ENCODE assay signal across 2 cellular contexts in the genomic region with DNA sequence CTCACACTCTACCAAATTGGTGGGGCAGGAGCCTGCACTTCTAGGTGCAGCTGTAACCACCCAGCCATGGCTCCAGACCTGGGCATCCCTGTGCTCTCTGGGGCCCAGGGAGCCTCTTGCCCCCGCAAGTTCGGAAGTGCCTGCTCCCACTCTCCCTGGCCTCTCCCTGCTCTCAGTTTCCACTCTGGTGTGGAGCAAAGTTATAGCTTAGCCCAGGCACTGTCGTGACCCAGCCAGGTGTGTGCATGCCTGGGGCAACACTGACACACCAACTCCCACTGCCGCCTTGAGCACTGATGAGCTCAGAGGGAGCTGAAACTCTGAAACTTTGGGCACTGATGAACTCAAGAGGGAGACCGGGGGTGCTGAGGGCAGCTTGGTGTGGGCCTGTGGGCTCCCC.
A peak's percentile ranks its signal among the peaks of the same experiment; 100 is the strongest.
TF ChIP-seq lines count a peak whose summit lies in the region.

No MANE protein-coding gene starts in this region.

TF ChIP-seq in H1, 55 proteins besides CTCF, POLR2A, EP300 and RAD21:
- TF ChIP-seq USF2 (IDR thresholded peaks at IDR 0.05; ENCODE audit: low read length): no peak
- no peak for TF ChIP-seq BACH1 (IDR thresholded peaks at IDR 0.05; ENCODE audit: low read length)
- no peak for TF ChIP-seq RBBP5 (IDR thresholded peaks at IDR 0.05; ENCODE audit: borderline replicate concordance, low read depth, low read length)
- no peak for TF ChIP-seq MAFK (IDR thresholded peaks at IDR 0.05; ENCODE audit: low read depth, low read length)
- TF ChIP-seq CHD1 (IDR thresholded peaks at IDR 0.05; ENCODE audit: low read depth, low read length): no peak
- no peak for TF ChIP-seq NRF1 (IDR thresholded peaks at IDR 0.05; ENCODE audit: low read depth, low read length)
- no peak for TF ChIP-seq FOSL1 (IDR thresholded peaks at IDR 0.05; ENCODE audit: insufficient read depth, low read depth, low read length)
- TF ChIP-seq CBX5 (IDR thresholded peaks at IDR 0.05; ENCODE audit: low read depth, low read length): no peak
- TF ChIP-seq BCL11A (IDR thresholded peaks at IDR 0.05; ENCODE audit: low read depth in 2 of 2, low read length in 2 of 2): no peak
- no peak for TF ChIP-seq JUND (IDR thresholded peaks at IDR 0.05; ENCODE audit: low read length)

TF ChIP-seq in HepG2, 621 proteins besides CTCF, POLR2A, EP300 and RAD21:
- TF ChIP-seq IRF2 (CRISPR knock-in tag; IDR thresholded peaks at IDR 0.05) (no peak), ZNF484 (CRISPR knock-in tag; IDR thresholded peaks at IDR 0.05; ENCODE audit: borderline replicate concordance, low read depth) (0 out of 2 replicates have a peak, but pooled peaks have one; percentile 34), HIVEP1 (CRISPR knock-in tag; IDR thresholded peaks at IDR 0.05) (peak; percentile 63; the same call in 1 of the 2 replicates), ZNF616 (CRISPR knock-in tag; IDR thresholded peaks at IDR 0.05; ENCODE audit: low read depth) (0 out of 2 replicates have a peak, but pooled peaks have one; percentile 31)
- TF ChIP-seq, protein P1, sequence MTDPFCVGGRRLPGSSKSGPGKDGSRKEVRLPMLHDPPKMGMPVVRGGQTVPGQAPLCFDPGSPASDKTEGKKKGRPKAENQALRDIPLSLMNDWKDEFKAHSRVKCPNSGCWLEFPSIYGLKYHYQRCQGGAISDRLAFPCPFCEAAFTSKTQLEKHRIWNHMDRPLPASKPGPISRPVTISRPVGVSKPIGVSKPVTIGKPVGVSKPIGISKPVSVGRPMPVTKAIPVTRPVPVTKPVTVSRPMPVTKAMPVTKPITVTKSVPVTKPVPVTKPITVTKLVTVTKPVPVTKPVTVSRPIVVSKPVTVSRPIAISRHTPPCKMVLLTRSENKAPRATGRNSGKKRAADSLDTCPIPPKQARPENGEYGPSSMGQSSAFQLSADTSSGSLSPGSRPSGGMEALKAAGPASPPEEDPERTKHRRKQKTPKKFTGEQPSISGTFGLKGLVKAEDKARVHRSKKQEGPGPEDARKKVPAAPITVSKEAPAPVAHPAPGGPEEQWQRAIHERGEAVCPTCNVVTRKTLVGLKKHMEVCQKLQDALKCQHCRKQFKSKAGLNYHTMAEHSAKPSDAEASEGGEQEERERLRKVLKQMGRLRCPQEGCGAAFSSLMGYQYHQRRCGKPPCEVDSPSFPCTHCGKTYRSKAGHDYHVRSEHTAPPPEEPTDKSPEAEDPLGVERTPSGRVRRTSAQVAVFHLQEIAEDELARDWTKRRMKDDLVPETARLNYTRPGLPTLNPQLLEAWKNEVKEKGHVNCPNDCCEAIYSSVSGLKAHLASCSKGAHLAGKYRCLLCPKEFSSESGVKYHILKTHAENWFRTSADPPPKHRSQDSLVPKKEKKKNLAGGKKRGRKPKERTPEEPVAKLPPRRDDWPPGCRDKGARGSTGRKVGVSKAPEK (CRISPR knock-in tag; IDR thresholded peaks at IDR 0.05; ENCODE audit: borderline replicate concordance): no peak
- TF ChIP-seq, protein P2, sequence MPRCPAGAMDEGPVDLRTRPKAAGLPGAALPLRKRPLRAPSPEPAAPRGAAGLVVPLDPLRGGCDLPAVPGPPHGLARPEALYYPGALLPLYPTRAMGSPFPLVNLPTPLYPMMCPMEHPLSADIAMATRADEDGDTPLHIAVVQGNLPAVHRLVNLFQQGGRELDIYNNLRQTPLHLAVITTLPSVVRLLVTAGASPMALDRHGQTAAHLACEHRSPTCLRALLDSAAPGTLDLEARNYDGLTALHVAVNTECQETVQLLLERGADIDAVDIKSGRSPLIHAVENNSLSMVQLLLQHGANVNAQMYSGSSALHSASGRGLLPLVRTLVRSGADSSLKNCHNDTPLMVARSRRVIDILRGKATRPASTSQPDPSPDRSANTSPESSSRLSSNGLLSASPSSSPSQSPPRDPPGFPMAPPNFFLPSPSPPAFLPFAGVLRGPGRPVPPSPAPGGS (CRISPR knock-in tag; IDR thresholded peaks at IDR 0.05): no peak
- TF ChIP-seq, protein P3, sequence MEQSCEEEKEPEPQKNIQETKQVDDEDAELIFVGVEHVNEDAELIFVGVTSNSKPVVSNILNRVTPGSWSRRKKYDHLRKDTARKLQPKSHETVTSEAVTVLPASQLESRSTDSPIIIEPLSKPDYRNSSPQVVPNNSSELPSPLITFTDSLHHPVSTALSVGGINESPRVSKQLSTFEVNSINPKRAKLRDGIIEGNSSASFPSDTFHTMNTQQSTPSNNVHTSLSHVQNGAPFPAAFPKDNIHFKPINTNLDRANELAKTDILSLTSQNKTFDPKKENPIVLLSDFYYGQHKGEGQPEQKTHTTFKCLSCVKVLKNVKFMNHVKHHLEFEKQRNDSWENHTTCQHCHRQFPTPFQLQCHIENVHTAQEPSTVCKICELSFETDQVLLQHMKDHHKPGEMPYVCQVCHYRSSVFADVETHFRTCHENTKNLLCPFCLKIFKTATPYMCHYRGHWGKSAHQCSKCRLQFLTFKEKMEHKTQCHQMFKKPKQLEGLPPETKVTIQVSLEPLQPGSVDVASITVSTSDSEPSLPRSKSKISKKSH (CRISPR knock-in tag; IDR thresholded peaks at IDR 0.05; ENCODE audit: borderline replicate concordance): 0 out of 2 replicates have a peak, but pooled peaks have one; percentile 41
TF ChIP-seq in HepG2: peak in this region for 4.
